Comparison of ENCODE assay signal across 15 cellular contexts in the genomic region with DNA sequence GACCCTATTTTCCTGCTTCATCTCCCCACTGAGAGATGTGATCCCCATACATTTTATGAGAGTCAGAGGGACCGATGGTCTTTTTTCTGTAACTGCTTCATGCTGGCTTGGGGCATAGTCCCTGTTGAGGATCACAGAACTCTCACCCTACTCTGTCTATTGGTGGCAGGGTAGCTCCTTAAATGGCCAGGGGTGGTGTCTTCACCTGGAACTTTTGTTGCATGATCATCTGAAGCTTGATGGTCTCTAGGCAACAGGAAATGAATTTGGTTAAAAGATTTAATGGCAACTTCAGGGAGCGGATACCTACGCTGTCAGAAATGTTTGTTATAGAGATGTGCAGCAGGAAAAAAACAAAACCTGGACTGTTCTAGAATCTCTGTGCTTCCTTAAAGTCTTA.
DNase-seq lines count a peak whose midpoint lies in the region; ATAC-seq, FAIRE-seq and TF ChIP-seq lines count a peak whose summit lies in the region.
"Had no signal": no experiment of that assay in that cellular context is flagged by ENCODE, and none has a peak within 500 bp of the region (broad histone marks: within the 10 kb centered on the region; RNA-seq: fewer than 3 reads in every experiment).

No MANE protein-coding gene starts in this region.

- no peak overlapping the region for H3K4me3 ChIP-seq in small intestine (ENCODE audit: low read depth in 1 of 2, low read length in 2 of 2)
- H3K4me3 ChIP-seq in CD8-positive, alpha-beta memory T cell (ENCODE audit: low read length), result no peak overlapping the region
- H3K4me3 ChIP-seq: A549 had no signal

- H3K27me3 Mint-ChIP-seq in activated CD4-positive, alpha-beta T cell treated with anti-CD3 and anti-CD28 coated beads for 36 hours, result no peaks in the 10 kb centered on the region
- H3K27me3 Mint-ChIP-seq in WTC11 (ENCODE audit: low read depth), result no peaks in the 10 kb centered on the region
- peaks cover 0 to 5% of the 10 kb centered on the region in 2 donors for H3K27me3 Mint-ChIP-seq in CD8-positive, alpha-beta memory T cell
- H3K27me3 Mint-ChIP-seq in natural killer cell (ENCODE audit: low read depth in 2 of 2), result peaks cover 5 to 6% of the 10 kb centered on the region in 2 donors
- H3K27me3 Mint-ChIP-seq: activated naive CD4-positive, alpha-beta T cell treated with anti-CD3 and anti-CD28 coated beads, Interleukin-2, amount 50 U/mL, for 24 hours had no signal

- no peaks in the 10 kb centered on the region for H3K36me3 ChIP-seq in small intestine (ENCODE audit: control insufficient read depth in 2 of 2, insufficient read depth in 2 of 2, low read length in 2 of 2)
- no peaks in the 10 kb centered on the region for H3K36me3 ChIP-seq in CD8-positive, alpha-beta memory T cell (ENCODE audit: insufficient read depth, low read length)
- H3K36me3 ChIP-seq: WERI-Rb-1 had no signal

- ATAC-seq in activated CD4-positive, alpha-beta T cell treated with anti-CD3 and anti-CD28 coated beads for 36 hours, result no peak
- ATAC-seq in HG03354 (IDR thresholded peaks at IDR 0.05; ENCODE audit: poor library complexity, severe bottlenecking, unreplicated experiment) (peak; percentile 61), WTC11 (peak; percentile 83), GM21447 (IDR thresholded peaks at IDR 0.05; ENCODE audit: unreplicated experiment) (no peak), natural killer cell (no peak)

- H3K27me3 ChIP-seq in small intestine (ENCODE audit: control insufficient read depth in 2 of 2, insufficient read depth in 2 of 2, low read length in 2 of 2), result no peaks in the 10 kb centered on the region
- no peaks in the 10 kb centered on the region for H3K27me3 ChIP-seq in CD8-positive, alpha-beta memory T cell (ENCODE audit: insufficient read depth, low read length, poor library complexity, severe bottlenecking)

- FAIRE-seq in small intestine (lab: Jason Lieb, UNC), result no peak
- FAIRE-seq: A549 had no signal

- TF ChIP-seq CTCF in WTC11 (IDR thresholded peaks at IDR 0.05) (no peak), natural killer cell (IDR thresholded peaks at IDR 0.05) (no peak)

- H3K4me3 Mint-ChIP-seq in activated CD4-positive, alpha-beta T cell treated with anti-CD3 and anti-CD28 coated beads for 36 hours, result no peak overlapping the region
- H3K4me3 Mint-ChIP-seq in WTC11 (no peak overlapping the region), natural killer cell (no peak overlapping the region)
- H3K4me3 Mint-ChIP-seq in CD8-positive, alpha-beta memory T cell, result no peak overlapping the region
- H3K4me3 Mint-ChIP-seq: activated naive CD4-positive, alpha-beta T cell treated with anti-CD3 and anti-CD28 coated beads, Interleukin-2, amount 50 U/mL, for 24 hours had no signal

- intact Hi-C loops in activated CD4-positive, alpha-beta T cell treated with anti-CD3 and anti-CD28 coated beads for 36 hours (cut with DNase I, micrococcal nuclease), result loop anchor here (10.0 kb wide), 1 partner anchor 358 kb away; a partner anchor contains a TSS
- intact Hi-C loops in natural killer cell (cut with micrococcal nuclease), result no loop called here

- H3K9me3 Mint-ChIP-seq in activated CD4-positive, alpha-beta T cell treated with anti-CD3 and anti-CD28 coated beads for 36 hours (ENCODE audit: low read depth), result no peaks in the 10 kb centered on the region
- H3K9me3 Mint-ChIP-seq in WTC11 (no peaks in the 10 kb centered on the region), natural killer cell (no peaks in the 10 kb centered on the region)
- no peaks in the 10 kb centered on the region for H3K9me3 Mint-ChIP-seq in CD8-positive, alpha-beta memory T cell
- H3K9me3 Mint-ChIP-seq: activated naive CD4-positive, alpha-beta T cell treated with anti-CD3 and anti-CD28 coated beads, Interleukin-2, amount 50 U/mL, for 24 hours had no signal

- H3K27ac Mint-ChIP-seq in activated CD4-positive, alpha-beta T cell treated with anti-CD3 and anti-CD28 coated beads for 36 hours, result no peak overlapping the region
- H3K27ac Mint-ChIP-seq in WTC11 (no peak overlapping the region), natural killer cell (no peak overlapping the region)
- no peak overlapping the region for H3K27ac Mint-ChIP-seq in CD8-positive, alpha-beta memory T cell
- H3K27ac Mint-ChIP-seq: activated naive CD4-positive, alpha-beta T cell treated with anti-CD3 and anti-CD28 coated beads, Interleukin-2, amount 50 U/mL, for 24 hours had no signal

- peaks cover 2% of the 10 kb centered on the region for H3K4me1 Mint-ChIP-seq in activated CD4-positive, alpha-beta T cell treated with anti-CD3 and anti-CD28 coated beads for 36 hours
- H3K4me1 Mint-ChIP-seq in WTC11, result no peaks in the 10 kb centered on the region
- H3K4me1 Mint-ChIP-seq in CD8-positive, alpha-beta memory T cell, result no peaks in the 10 kb centered on the region
- no peaks in the 10 kb centered on the region for H3K4me1 Mint-ChIP-seq in natural killer cell
- H3K4me1 Mint-ChIP-seq: activated naive CD4-positive, alpha-beta T cell treated with anti-CD3 and anti-CD28 coated beads, Interleukin-2, amount 50 U/mL, for 24 hours had no signal

- H3K36me3 Mint-ChIP-seq in activated CD4-positive, alpha-beta T cell treated with anti-CD3 and anti-CD28 coated beads for 36 hours (ENCODE audit: low read depth), result no peaks in the 10 kb centered on the region
- H3K36me3 Mint-ChIP-seq in WTC11 (no peaks in the 10 kb centered on the region), natural killer cell (no peaks in the 10 kb centered on the region)
- H3K36me3 Mint-ChIP-seq in CD8-positive, alpha-beta memory T cell, result no peaks in the 10 kb centered on the region
- H3K36me3 Mint-ChIP-seq: activated naive CD4-positive, alpha-beta T cell treated with anti-CD3 and anti-CD28 coated beads, Interleukin-2, amount 50 U/mL, for 24 hours had no signal

- no peak overlapping the region for H3K27ac ChIP-seq in small intestine (ENCODE audit: low read depth in 1 of 2, low read length in 1 of 2)
- no peak overlapping the region for H3K27ac ChIP-seq in CD8-positive, alpha-beta memory T cell (ENCODE audit: low read depth, low read length)
- H3K27ac ChIP-seq: A549, WERI-Rb-1 had no signal

- DNase-seq in activated CD4-positive, alpha-beta T cell treated with anti-CD3 and anti-CD28 coated beads for 36 hours, result peak; percentile 12
- DNase-seq in activated CD4-positive, alpha-beta T cell treated with anti-CD3 and anti-CD28 coated beads, Interleukin-2, amount 50 U/mL, for 1 hour, result no peak
- DNase-seq in WTC11 (ENCODE audit: low spot score) (no peak), small intestine (peak; percentile 45), natural killer cell (no peak)
- no peak for DNase-seq in CD8-positive, alpha-beta memory T cell
- DNase-seq: activated CD8-positive, alpha-beta memory T cell treated with anti-CD3 and anti-CD28 coated beads, Interleukin-2, amount 50 U/mL, for 4 hours; effector memory CD4-positive, alpha-beta T cell; GDM1; NCI-H1417 treated with DMSO at 0.1 percent for 48 hours; WERI-Rb-1 had no signal

- CTCF ChIA-PET in activated CD4-positive, alpha-beta T cell treated with anti-CD3 and anti-CD28 coated beads for 36 hours (lab: Charles Lee), result interaction anchor here (0.7 to 1.2 kb wide), 3 partner anchors 55 to 244 kb away, joined by 3 to 4 read pairs (median 3); no protein-coding TSS in a partner anchor
- CTCF ChIA-PET in WTC11 (lab: Charles Lee), result interaction anchor here (0.6 to 8.3 kb wide), 9 partner anchors 36 to 373 kb away, joined by 3 to 76 read pairs (median 3); a partner anchor contains a TSS
- CTCF ChIA-PET in CD8-positive, alpha-beta memory T cell (lab: Charles Lee), result no interaction called here

- no peaks in the 10 kb centered on the region for H3K4me1 ChIP-seq in small intestine (ENCODE audit: control insufficient read depth in 2 of 2, insufficient read depth in 1 of 2, low read depth in 1 of 2, low read length in 1 of 2)
- H3K4me1 ChIP-seq in CD8-positive, alpha-beta memory T cell (ENCODE audit: insufficient read depth, low read length), result no peaks in the 10 kb centered on the region
- H3K4me1 ChIP-seq: A549 had no signal

- no peaks in the 10 kb centered on the region for H3K9me3 ChIP-seq in small intestine (ENCODE audit: control insufficient read depth, low read depth)
- no peaks in the 10 kb centered on the region for H3K9me3 ChIP-seq in CD8-positive, alpha-beta memory T cell (ENCODE audit: low read length)
- H3K9me3 ChIP-seq: A549 had no signal

- WGBS in small intestine, 3 donors, result 72 to 85% (median 83%) methylated on average over 3 of the region's 3 CpGs

- POLR2A ChIA-PET in activated CD4-positive, alpha-beta T cell treated with anti-CD3 and anti-CD28 coated beads for 36 hours (lab: Charles Lee), result no interaction called here
- POLR2A ChIA-PET in WTC11 (lab: Charles Lee), result no interaction called here
- POLR2A ChIA-PET in CD8-positive, alpha-beta memory T cell (lab: Charles Lee), result no interaction called here

TF ChIP-seq in WTC11, 78 proteins besides CTCF, POLR2A, EP300 and RAD21 (continues in another document):
- TF ChIP-seq, protein P1, sequence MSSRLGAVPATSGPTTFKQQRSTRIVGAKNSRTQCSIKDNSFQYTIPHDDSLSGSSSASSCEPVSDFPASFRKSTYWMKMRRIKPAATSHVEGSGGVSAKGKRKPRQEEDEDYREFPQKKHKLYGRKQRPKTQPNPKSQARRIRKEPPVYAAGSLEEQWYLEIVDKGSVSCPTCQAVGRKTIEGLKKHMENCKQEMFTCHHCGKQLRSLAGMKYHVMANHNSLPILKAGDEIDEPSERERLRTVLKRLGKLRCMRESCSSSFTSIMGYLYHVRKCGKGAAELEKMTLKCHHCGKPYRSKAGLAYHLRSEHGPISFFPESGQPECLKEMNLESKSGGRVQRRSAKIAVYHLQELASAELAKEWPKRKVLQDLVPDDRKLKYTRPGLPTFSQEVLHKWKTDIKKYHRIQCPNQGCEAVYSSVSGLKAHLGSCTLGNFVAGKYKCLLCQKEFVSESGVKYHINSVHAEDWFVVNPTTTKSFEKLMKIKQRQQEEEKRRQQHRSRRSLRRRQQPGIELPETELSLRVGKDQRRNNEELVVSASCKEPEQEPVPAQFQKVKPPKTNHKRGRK (CRISPR knock-in tag; IDR thresholded peaks at IDR 0.05; ENCODE audit: borderline replicate concordance), result no peak
- TF ChIP-seq GRHL2 (CRISPR knock-in tag; IDR thresholded peaks at IDR 0.05; ENCODE audit: insufficient replicate concordance, severe bottlenecking) (no peak), TP53 (CRISPR knock-in tag; IDR thresholded peaks at IDR 0.05) (no peak), ZNF219 (CRISPR knock-in tag; IDR thresholded peaks at IDR 0.05; ENCODE audit: borderline replicate concordance) (no peak), GTF2I (CRISPR knock-in tag; conservative IDR thresholded peaks at IDR 0.05) (no peak), ZNF232 (CRISPR knock-in tag; IDR thresholded peaks at IDR 0.05) (no peak), RORB (CRISPR knock-in tag; IDR thresholded peaks at IDR 0.05) (no peak)

Comparison
In these comparisons a context has a peak if more than half of its experiments do, and no peak if none do; other contexts are left out.
1. DNase-seq: peak in activated CD4-positive, alpha-beta T cell treated with anti-CD3 and anti-CD28 coated beads for 36 hours (single experiment) and small intestine (single experiment); none in activated CD4-positive, alpha-beta T cell treated with anti-CD3 and anti-CD28 coated beads, Interleukin-2, amount 50 U/mL, for 1 hour (single experiment), WTC11 (single experiment), CD8-positive, alpha-beta memory T cell (0 of 5) and natural killer cell (single experiment).
2. ATAC-seq: peak in HG03354 (single experiment) and WTC11 (single experiment); none in activated CD4-positive, alpha-beta T cell treated with anti-CD3 and anti-CD28 coated beads for 36 hours (single experiment), GM21447 (single experiment) and natural killer cell (0 of 3).